Comparison of ENCODE assay signal across 1 cellular context in the genomic region with DNA sequence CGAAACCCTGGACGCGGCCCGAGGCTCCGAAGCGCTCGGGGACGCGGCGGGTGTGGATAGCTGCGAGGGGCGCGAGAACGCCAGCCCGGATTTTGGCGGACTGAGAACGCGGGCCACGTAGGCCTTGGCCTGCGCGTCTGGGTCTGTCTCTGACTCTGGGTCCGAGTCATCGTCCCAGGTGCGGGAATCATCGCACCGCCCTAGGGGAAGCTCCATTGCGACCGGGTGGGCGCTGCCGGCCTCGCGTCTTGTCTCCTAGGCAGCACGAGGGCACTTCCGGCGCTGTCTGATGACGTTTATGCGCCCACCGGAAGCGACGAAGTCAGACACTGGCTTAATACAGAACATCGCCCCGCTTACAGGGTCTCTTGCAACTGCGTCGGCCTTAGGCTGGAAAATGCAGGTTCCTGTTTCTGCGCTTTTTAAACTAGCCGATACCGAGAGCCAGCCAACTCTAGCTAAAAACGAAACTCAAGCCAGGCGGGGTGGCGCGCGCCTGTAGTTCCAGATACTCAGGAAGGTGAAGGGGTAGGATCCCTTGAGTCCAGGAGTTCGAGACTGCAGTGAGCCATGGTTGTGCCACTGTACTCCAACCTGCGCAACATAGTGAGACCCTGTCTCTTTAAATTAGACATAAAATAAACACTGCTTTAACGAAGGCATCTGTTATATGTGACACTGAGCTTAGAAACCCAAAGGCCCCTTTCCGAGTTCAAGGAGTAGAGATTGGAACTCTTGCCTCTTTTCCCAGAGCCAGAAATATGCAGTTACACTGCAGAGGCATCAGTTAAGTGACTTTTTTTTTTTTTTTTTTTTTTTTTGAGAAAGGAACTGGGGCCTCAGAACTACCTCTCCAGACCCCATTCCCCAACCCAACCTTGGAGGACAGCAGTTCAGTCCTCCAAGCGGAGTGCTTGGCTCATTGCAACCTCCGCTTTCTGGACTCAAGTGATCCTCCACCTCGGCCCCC.
TF ChIP-seq lines count a peak whose summit lies in the region.

TSS of gene FBXW9 (minus strand) at position 266 of the 970 bp plus-strand sequence. CDS start at position 216, 50 bp downstream.

TF ChIP-seq in HepG2, 621 proteins besides CTCF, POLR2A, EP300 and RAD21 (continued from another document and continues in another):
- TF ChIP-seq ZNF784 (CRISPR knock-in tag; IDR thresholded peaks at IDR 0.05; ENCODE audit: borderline replicate concordance) (peak; percentile 91), YY1 (IDR thresholded peaks at IDR 0.05; ENCODE audit: insufficient read depth, insufficient replicate concordance, low read depth, low read length) (peak; percentile 63), ZC3H4 (CRISPR knock-in tag; IDR thresholded peaks at IDR 0.05; ENCODE audit: borderline replicate concordance) (no peak), ZBTB3 (CRISPR knock-in tag; IDR thresholded peaks at IDR 0.05; ENCODE audit: borderline replicate concordance, low read depth) (peak; percentile 78; the same call in 1 of the 2 replicates), NR2C2 (CRISPR knock-in tag; IDR thresholded peaks at IDR 0.05; ENCODE audit: borderline replicate concordance) (peak; percentile 65), ZNF790 (CRISPR knock-in tag; IDR thresholded peaks at IDR 0.05; ENCODE audit: borderline replicate concordance) (no peak), RARA (CRISPR knock-in tag; IDR thresholded peaks at IDR 0.05) (0 out of 2 replicates have a peak, but pooled peaks have one; percentile 11), RXRB (CRISPR knock-in tag; IDR thresholded peaks at IDR 0.05; ENCODE audit: borderline replicate concordance) (0 out of 2 replicates have a peak, but pooled peaks have one; percentile 39), NCOA2 (CRISPR knock-in tag; IDR thresholded peaks at IDR 0.05) (peak; percentile 17; the same call in 1 of the 2 replicates), ATF7-NPFF (CRISPR knock-in tag; IDR thresholded peaks at IDR 0.05; ENCODE audit: low read depth) (no peak), ZNF232 (CRISPR knock-in tag; IDR thresholded peaks at IDR 0.05; ENCODE audit: borderline replicate concordance) (no peak), ZNF761 (CRISPR knock-in tag; conservative IDR thresholded peaks at IDR 0.05) (no peak), TMF1 (CRISPR knock-in tag; IDR thresholded peaks at IDR 0.05; ENCODE audit: low read depth) (0 out of 2 replicates have a peak, but pooled peaks have one; percentile 37), ZNF234 (CRISPR knock-in tag; conservative IDR thresholded peaks at IDR 0.05) (no peak), ZNF407 (CRISPR knock-in tag; IDR thresholded peaks at IDR 0.05; ENCODE audit: not compliant biosample characterization) (peak; percentile 64), EED (CRISPR knock-in tag; IDR thresholded peaks at IDR 0.05) (no peak), ZBTB7A (CRISPR knock-in tag; IDR thresholded peaks at IDR 0.05) (0 out of 2 replicates have a peak, but pooled peaks have one; percentile 14), DRAP1 (CRISPR knock-in tag; IDR thresholded peaks at IDR 0.05) (peak; percentile 75), ZNF605 (CRISPR knock-in tag; IDR thresholded peaks at IDR 0.05) (peak; percentile 44; the same call in 1 of the 2 replicates), SOX13 (IDR thresholded peaks at IDR 0.05) (no peak), SOX13 (CRISPR knock-in tag; conservative IDR thresholded peaks at IDR 0.05 in 1 of 2, IDR thresholded peaks at IDR 0.05 in 1 of 2) (0 out of 4 replicates have a peak, but pooled peaks of 1 of the 2 experiments have one; percentile 25), FOXJ3 (CRISPR knock-in tag; IDR thresholded peaks at IDR 0.05; ENCODE audit: borderline replicate concordance) (peak; percentile 59; the same call in 1 of the 2 replicates), ZNF12 (CRISPR knock-in tag; IDR thresholded peaks at IDR 0.05) (no peak), XRCC5 (optimal IDR thresholded peaks at IDR 0.05; ENCODE audit: low read length) (peak; percentile 76), KDM5B (CRISPR knock-in tag; IDR thresholded peaks at IDR 0.05; ENCODE audit: borderline replicate concordance) (peak; percentile 62; the same call in 1 of the 2 replicates), TOE1 (CRISPR knock-in tag; IDR thresholded peaks at IDR 0.05) (no peak), HDAC1 (CRISPR knock-in tag; IDR thresholded peaks at IDR 0.05) (peak; percentile 99), MAF1 (CRISPR knock-in tag; IDR thresholded peaks at IDR 0.05; ENCODE audit: borderline replicate concordance) (0 out of 2 replicates have a peak, but pooled peaks have one; percentile 64), FOXO1 (CRISPR knock-in tag; IDR thresholded peaks at IDR 0.05) (no peak; the same call in 1 of the 2 replicates), SPEN (CRISPR knock-in tag; IDR thresholded peaks at IDR 0.05; ENCODE audit: low read depth) (peak; percentile 90), ZNF747 (CRISPR knock-in tag; IDR thresholded peaks at IDR 0.05; ENCODE audit: borderline replicate concordance) (peak; percentile 82; the same call in 1 of the 2 replicates), ZNF350 (CRISPR knock-in tag; IDR thresholded peaks at IDR 0.05; ENCODE audit: borderline replicate concordance, low read depth) (peak; percentile 68; the same call in 1 of the 2 replicates), ESRRA (CRISPR knock-in tag; IDR thresholded peaks at IDR 0.05; ENCODE audit: low read depth) (0 out of 2 replicates have a peak, but pooled peaks have one; percentile 28)
- TF ChIP-seq, protein P1, sequence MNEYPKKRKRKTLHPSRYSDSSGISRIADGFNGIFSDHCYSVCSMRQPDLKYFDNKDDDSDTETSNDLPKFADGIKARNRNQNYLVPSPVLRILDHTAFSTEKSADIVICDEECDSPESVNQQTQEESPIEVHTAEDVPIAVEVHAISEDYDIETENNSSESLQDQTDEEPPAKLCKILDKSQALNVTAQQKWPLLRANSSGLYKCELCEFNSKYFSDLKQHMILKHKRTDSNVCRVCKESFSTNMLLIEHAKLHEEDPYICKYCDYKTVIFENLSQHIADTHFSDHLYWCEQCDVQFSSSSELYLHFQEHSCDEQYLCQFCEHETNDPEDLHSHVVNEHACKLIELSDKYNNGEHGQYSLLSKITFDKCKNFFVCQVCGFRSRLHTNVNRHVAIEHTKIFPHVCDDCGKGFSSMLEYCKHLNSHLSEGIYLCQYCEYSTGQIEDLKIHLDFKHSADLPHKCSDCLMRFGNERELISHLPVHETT (CRISPR knock-in tag; conservative IDR thresholded peaks at IDR 0.05), result 0 out of 2 replicates have a peak, but pooled peaks have one; percentile 29
- TF ChIP-seq, protein P2, sequence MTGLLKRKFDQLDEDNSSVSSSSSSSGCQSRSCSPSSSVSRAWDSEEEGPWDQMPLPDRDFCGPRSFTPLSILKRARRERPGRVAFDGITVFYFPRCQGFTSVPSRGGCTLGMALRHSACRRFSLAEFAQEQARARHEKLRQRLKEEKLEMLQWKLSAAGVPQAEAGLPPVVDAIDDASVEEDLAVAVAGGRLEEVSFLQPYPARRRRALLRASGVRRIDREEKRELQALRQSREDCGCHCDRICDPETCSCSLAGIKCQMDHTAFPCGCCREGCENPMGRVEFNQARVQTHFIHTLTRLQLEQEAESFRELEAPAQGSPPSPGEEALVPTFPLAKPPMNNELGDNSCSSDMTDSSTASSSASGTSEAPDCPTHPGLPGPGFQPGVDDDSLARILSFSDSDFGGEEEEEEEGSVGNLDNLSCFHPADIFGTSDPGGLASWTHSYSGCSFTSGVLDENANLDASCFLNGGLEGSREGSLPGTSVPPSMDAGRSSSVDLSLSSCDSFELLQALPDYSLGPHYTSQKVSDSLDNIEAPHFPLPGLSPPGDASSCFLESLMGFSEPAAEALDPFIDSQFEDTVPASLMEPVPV (CRISPR knock-in tag; IDR thresholded peaks at IDR 0.05), result peak; percentile 78
- TF ChIP-seq, protein P3, sequence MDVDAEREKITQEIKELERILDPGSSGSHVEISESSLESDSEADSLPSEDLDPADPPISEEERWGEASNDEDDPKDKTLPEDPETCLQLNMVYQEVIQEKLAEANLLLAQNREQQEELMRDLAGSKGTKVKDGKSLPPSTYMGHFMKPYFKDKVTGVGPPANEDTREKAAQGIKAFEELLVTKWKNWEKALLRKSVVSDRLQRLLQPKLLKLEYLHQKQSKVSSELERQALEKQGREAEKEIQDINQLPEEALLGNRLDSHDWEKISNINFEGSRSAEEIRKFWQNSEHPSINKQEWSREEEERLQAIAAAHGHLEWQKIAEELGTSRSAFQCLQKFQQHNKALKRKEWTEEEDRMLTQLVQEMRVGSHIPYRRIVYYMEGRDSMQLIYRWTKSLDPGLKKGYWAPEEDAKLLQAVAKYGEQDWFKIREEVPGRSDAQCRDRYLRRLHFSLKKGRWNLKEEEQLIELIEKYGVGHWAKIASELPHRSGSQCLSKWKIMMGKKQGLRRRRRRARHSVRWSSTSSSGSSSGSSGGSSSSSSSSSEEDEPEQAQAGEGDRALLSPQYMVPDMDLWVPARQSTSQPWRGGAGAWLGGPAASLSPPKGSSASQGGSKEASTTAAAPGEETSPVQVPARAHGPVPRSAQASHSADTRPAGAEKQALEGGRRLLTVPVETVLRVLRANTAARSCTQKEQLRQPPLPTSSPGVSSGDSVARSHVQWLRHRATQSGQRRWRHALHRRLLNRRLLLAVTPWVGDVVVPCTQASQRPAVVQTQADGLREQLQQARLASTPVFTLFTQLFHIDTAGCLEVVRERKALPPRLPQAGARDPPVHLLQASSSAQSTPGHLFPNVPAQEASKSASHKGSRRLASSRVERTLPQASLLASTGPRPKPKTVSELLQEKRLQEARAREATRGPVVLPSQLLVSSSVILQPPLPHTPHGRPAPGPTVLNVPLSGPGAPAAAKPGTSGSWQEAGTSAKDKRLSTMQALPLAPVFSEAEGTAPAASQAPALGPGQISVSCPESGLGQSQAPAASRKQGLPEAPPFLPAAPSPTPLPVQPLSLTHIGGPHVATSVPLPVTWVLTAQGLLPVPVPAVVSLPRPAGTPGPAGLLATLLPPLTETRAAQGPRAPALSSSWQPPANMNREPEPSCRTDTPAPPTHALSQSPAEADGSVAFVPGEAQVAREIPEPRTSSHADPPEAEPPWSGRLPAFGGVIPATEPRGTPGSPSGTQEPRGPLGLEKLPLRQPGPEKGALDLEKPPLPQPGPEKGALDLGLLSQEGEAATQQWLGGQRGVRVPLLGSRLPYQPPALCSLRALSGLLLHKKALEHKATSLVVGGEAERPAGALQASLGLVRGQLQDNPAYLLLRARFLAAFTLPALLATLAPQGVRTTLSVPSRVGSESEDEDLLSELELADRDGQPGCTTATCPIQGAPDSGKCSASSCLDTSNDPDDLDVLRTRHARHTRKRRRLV (CRISPR knock-in tag; IDR thresholded peaks at IDR 0.05), result peak; percentile 71; the same call in 1 of the 2 replicates
